ENCODE assay signal across 8 cellular contexts in the genomic region with DNA sequence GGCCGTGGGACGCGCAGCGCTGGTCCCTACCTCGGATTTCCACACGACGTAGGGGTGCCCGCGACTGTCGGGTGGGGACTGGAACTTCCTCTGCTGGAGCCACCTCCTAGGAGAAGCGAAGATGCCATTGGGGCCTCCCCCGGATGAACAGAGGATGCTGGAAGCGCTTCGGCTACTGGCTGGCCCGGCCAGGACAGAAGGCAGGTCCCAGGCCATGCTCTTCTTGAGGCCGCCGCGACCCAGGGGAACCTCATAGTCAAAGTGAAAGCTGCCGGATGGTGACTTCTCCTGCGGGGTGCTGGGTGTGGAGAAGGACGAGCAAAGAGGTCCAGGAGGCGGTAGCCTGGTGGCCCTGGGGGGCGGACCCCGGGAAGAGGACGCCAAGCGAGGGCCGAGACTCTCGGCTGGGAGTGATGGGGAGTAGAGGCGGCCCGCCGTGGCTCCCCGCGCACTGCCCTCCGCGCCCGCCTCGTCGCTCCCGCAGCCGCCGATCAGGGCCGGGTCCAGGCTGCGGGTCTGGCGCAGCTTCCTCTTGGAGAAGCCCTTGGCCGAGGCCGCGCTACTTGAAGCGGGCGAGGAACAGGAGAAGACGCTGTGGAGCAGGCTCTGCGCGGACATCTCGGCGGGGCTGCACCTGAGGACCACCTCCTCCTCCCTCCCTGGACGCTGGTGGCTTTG. TPM values are rescaled to one million over a fixed set of nuclear protein-coding genes. Genes with fewer than 3 reads are reported as not detected.
DNase-seq lines count a peak whose midpoint lies in the region; ATAC-seq and TF ChIP-seq lines count a peak whose summit lies in the region.

No MANE protein-coding gene starts in this region.

- H3K27me3 Mint-ChIP-seq in neural crest cell (ENCODE audit: low read depth) = peaks cover 54% of the 10 kb centered on the region

- peaks cover 3% of the 10 kb centered on the region for H3K9me3 Mint-ChIP-seq in neural crest cell

- TF ChIP-seq CTCF in fibroblast of mammary gland (conservative IDR thresholded peaks at IDR 0.05; ENCODE audit: control insufficient read depth, insufficient read depth, low read depth, low read length) (no peak), neural crest cell (conservative IDR thresholded peaks at IDR 0.05) (no peak)

- H3K27ac Mint-ChIP-seq in neural crest cell (ENCODE audit: unreplicated experiment) = no peak overlapping the region

- DNase-seq in AG20443 (ENCODE audit: low spot score) (peak; percentile 10), HK-2 (ENCODE audit: unreplicated experiment) (peak; percentile 29), fibroblast of mammary gland (ENCODE audit: low read depth) (no peak), neural crest cell (ENCODE audit: low read depth, low spot score) (peak; percentile 2), substantia nigra (lab: John Stamatoyannopoulos, UW) (no peak)
- no peak for DNase-seq in activated CD4-positive, alpha-beta T cell treated with anti-CD3 and anti-CD28 coated beads for 1 hour

- peak overlapping the region; percentile 84 for H3K4me3 Mint-ChIP-seq in neural crest cell

- H3K4me1 Mint-ChIP-seq in neural crest cell = peaks cover 11% of the 10 kb centered on the region

- ATAC-seq in HG03457 (IDR thresholded peaks at IDR 0.05; ENCODE audit: unreplicated experiment) (no peak), HG03460 (IDR thresholded peaks at IDR 0.05; ENCODE audit: unreplicated experiment) (no peak)

- H3K36me3 Mint-ChIP-seq in neural crest cell (ENCODE audit: low read depth) = peaks cover 4% of the 10 kb centered on the region

- H3K27ac ChIP-seq in substantia nigra (ENCODE audit: low read depth, low read length, poor library complexity, severe bottlenecking) = no peak overlapping the region

- H3K4me3 ChIP-seq in fibroblast of mammary gland (ENCODE audit: control insufficient read depth, low read depth, low read length) = peak overlapping the region; percentile 60

RNA-seq across cellular contexts. Expression of a gene that starts 1.4 kb away (rescaled TPM):
- total RNA-seq in neural crest cell = 2.3 and 2.7 TPM in 2 replicates

Comparison
In these comparisons a context has a peak if more than half of its experiments do, and no peak if none do; other contexts are left out.
1. DNase-seq: peak in AG20443 (single experiment), HK-2 (single experiment) and neural crest cell (single experiment); none in fibroblast of mammary gland (single experiment), substantia nigra (0 of 49) and activated CD4-positive, alpha-beta T cell treated with anti-CD3 and anti-CD28 coated beads for 1 hour (single experiment).